Comparison of ENCODE assay signal across 8 cellular contexts in genomic region chr12:95700316-95700785, GRCh38.
DNase-seq lines count a peak whose midpoint lies in the region; ATAC-seq and TF ChIP-seq lines count a peak whose summit lies in the region.

No MANE protein-coding gene starts in this region.

- no peak overlapping the region for H2BK15ac ChIP-seq in mesenchymal stem cell (ENCODE audit: low read depth, poor library complexity, severe bottlenecking)

- peaks cover 30% of the 10 kb centered on the region for H3K4me1 Mint-ChIP-seq in HFFc6 (ENCODE audit: low read depth)

- no peak overlapping the region for H4K8ac ChIP-seq in mesenchymal stem cell (ENCODE audit: low read length)

- DNase-seq in HFFc6 = peak; percentile 88
- peak; percentile 41 for DNase-seq in MV-4-11 (lab: John Stamatoyannopoulos, UW)
- peak; percentile 47 for DNase-seq in mesenchymal stem cell
- no peak for DNase-seq in NCI-H1092 (lab: John Stamatoyannopoulos, UW)
- DNase-seq in T1000 (lab: John Stamatoyannopoulos, UW) = no peak
- DNase-seq in NCI-H2081 (lab: John Stamatoyannopoulos, UW) = no peak
- no peak for DNase-seq in NCI-H2107 (lab: John Stamatoyannopoulos, UW)

- H3K4me3 ChIP-seq in mesenchymal stem cell (ENCODE audit: insufficient read depth in 1 of 2, low read depth in 1 of 2, low read length in 2 of 2) = no peak overlapping the region

- no peak overlapping the region for H3K23ac ChIP-seq in mesenchymal stem cell (ENCODE audit: low read length in 2 of 2)

- no peak overlapping the region for H2BK120ac ChIP-seq in mesenchymal stem cell (ENCODE audit: low read depth, low read length)

- peak overlapping the region; percentile 92 for H3K27ac Mint-ChIP-seq in HFFc6

- H3K36me3 ChIP-seq in mesenchymal stem cell (ENCODE audit: control insufficient read depth in 1 of 2, insufficient read depth in 2 of 2, low read depth in 1 of 2, low read length in 2 of 2) = peaks cover 0 to 7% of the 10 kb centered on the region in 2 experiments

- WGBS in mesenchymal stem cell = 66% methylated on average over 7 of the region's 7 CpGs

- H3K9ac ChIP-seq in mesenchymal stem cell (ENCODE audit: low read length) = no peak overlapping the region

- no peaks in the 10 kb centered on the region for H3K4me1 ChIP-seq in mesenchymal stem cell (ENCODE audit: control insufficient read depth, insufficient read depth, low read depth, low read length)

- no peak overlapping the region for H3K14ac ChIP-seq in mesenchymal stem cell (ENCODE audit: low read length in 2 of 2)

- no peak overlapping the region for H4K91ac ChIP-seq in mesenchymal stem cell (ENCODE audit: low read length)

- TF ChIP-seq CTCF in HFFc6 (IDR thresholded peaks at IDR 0.05) = no peak

- H3K27ac ChIP-seq in mesenchymal stem cell (ENCODE audit: low read length, poor library complexity, severe bottlenecking) = peak overlapping the region; percentile 36

- peaks cover 0 to 8% of the 10 kb centered on the region in 2 experiments for H3K27me3 ChIP-seq in mesenchymal stem cell (ENCODE audit: control insufficient read depth in 1 of 2, insufficient read depth in 1 of 2, low read length in 2 of 2)

- H2BK12ac ChIP-seq in mesenchymal stem cell (ENCODE audit: low read length in 2 of 2) = no peak overlapping the region

- peak; percentile 94 for ATAC-seq in GM18519 (IDR thresholded peaks at IDR 0.05; ENCODE audit: low FRiP score, unreplicated experiment)

- no peak overlapping the region for H2AK5ac ChIP-seq in mesenchymal stem cell (ENCODE audit: low read length, severe bottlenecking)

- peaks cover 1% of the 10 kb centered on the region for H3K79me1 ChIP-seq in mesenchymal stem cell (replicated peaks; ENCODE audit: low read length, poor library complexity, severe bottlenecking)

- H3K36me3 Mint-ChIP-seq in HFFc6 (ENCODE audit: low read depth) = peaks cover 22% of the 10 kb centered on the region

- H3K4me2 ChIP-seq in mesenchymal stem cell (ENCODE audit: low read length, poor library complexity, severe bottlenecking) = no peak overlapping the region

- H2AFZ ChIP-seq in mesenchymal stem cell (ENCODE audit: low read depth, low read length) = no peak overlapping the region

- no peak overlapping the region for H3K4ac ChIP-seq in mesenchymal stem cell (ENCODE audit: low read depth in 1 of 2, low read length in 2 of 2)

- no peak overlapping the region for H2BK5ac ChIP-seq in mesenchymal stem cell (ENCODE audit: low read depth, low read length, poor library complexity, severe bottlenecking)

- no peaks in the 10 kb centered on the region for H3K9me3 Mint-ChIP-seq in HFFc6

- H3K4me3 Mint-ChIP-seq in HFFc6 = peak overlapping the region; percentile 70

- H3K18ac ChIP-seq in mesenchymal stem cell (ENCODE audit: low read depth in 1 of 2, low read length in 2 of 2) = no peak overlapping the region

- no peaks in the 10 kb centered on the region for H3K9me3 ChIP-seq in mesenchymal stem cell (ENCODE audit: control insufficient read depth, low read length)

- H3K27me3 Mint-ChIP-seq in HFFc6 (ENCODE audit: insufficient read depth) = peaks cover 4% of the 10 kb centered on the region; the same call in 1 of the 2 replicates

Comparison
In these comparisons a context has a peak if more than half of its experiments do, and no peak if none do; other contexts are left out.
1. DNase-seq: peak in HFFc6 (single experiment), MV-4-11 (single experiment) and mesenchymal stem cell (single experiment); none in NCI-H1092 (single experiment), T1000 (single experiment), NCI-H2081 (0 of 2) and NCI-H2107 (single experiment).